3 cellular contexts compared by ENCODE assay signal in genomic region chr2:46764547-46764946, GRCh38.
A peak's percentile ranks its signal among the peaks of the same experiment; 100 is the strongest.
TF ChIP-seq lines count a peak whose summit lies in the region.

No MANE protein-coding gene starts in this region.

TF ChIP-seq in HepG2, 621 proteins besides CTCF, POLR2A, EP300 and RAD21:
- peak; percentile 62 for TF ChIP-seq RBM22 (optimal IDR thresholded peaks at IDR 0.05; ENCODE audit: low read length)
- TF ChIP-seq KLF11 (CRISPR knock-in tag; IDR thresholded peaks at IDR 0.05) = no peak

TF ChIP-seq in IMR-90, 13 proteins besides CTCF, POLR2A, EP300 and RAD21:
- TF ChIP-seq BHLHE40 (IDR thresholded peaks at IDR 0.05; ENCODE audit: low read depth, low read length) = no peak
- TF ChIP-seq FOS (IDR thresholded peaks at IDR 0.05; ENCODE audit: low read depth, low read length) = no peak
- TF ChIP-seq MAFK (IDR thresholded peaks at IDR 0.05; ENCODE audit: low read depth, low read length) = no peak
- TF ChIP-seq MXI1 (IDR thresholded peaks at IDR 0.05; ENCODE audit: borderline replicate concordance, low read depth, low read length) = no peak
- no peak for TF ChIP-seq USF2 (IDR thresholded peaks at IDR 0.05; ENCODE audit: low read depth, low read length)
- TF ChIP-seq MAZ (IDR thresholded peaks at IDR 0.05; ENCODE audit: borderline replicate concordance, low read depth, low read length) = no peak
- TF ChIP-seq RCOR1 (IDR thresholded peaks at IDR 0.05; ENCODE audit: insufficient replicate concordance, low read length) = no peak
- no peak for TF ChIP-seq SMC3 (IDR thresholded peaks at IDR 0.05; ENCODE audit: low read depth, low read length)
- TF ChIP-seq CEBPB (IDR thresholded peaks at IDR 0.05; ENCODE audit: low read depth, low read length) = no peak
- no peak for TF ChIP-seq CHD1 (IDR thresholded peaks at IDR 0.05; ENCODE audit: low read depth, low read length)
- TF ChIP-seq ELK1 (IDR thresholded peaks at IDR 0.05; ENCODE audit: borderline replicate concordance, low read depth, low read length) = no peak
- no peak for TF ChIP-seq NFE2L2 (IDR thresholded peaks at IDR 0.05; ENCODE audit: low read depth, low read length)
TF ChIP-seq in IMR-90: peak in this region for 0.

TF ChIP-seq in GM12878, 131 proteins besides CTCF, POLR2A, EP300 and RAD21:
- no peak for TF ChIP-seq CREM (IDR thresholded peaks at IDR 0.05; ENCODE audit: low read depth)
- TF ChIP-seq SMAD1 (IDR thresholded peaks at IDR 0.05; ENCODE audit: low read depth, partially characterized antibody) = no peak
- TF ChIP-seq, protein P1, sequence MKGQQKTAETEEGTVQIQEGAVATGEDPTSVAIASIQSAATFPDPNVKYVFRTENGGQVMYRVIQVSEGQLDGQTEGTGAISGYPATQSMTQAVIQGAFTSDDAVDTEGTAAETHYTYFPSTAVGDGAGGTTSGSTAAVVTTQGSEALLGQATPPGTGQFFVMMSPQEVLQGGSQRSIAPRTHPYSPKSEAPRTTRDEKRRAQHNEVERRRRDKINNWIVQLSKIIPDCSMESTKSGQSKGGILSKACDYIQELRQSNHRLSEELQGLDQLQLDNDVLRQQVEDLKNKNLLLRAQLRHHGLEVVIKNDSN (IDR thresholded peaks at IDR 0.05; ENCODE audit: borderline replicate concordance, extremely low read length, insufficient read depth, low read depth, low read length) = no peak
- TF ChIP-seq YY1 (IDR thresholded peaks at IDR 0.05; ENCODE audit: low read depth, low read length) = no peak
- TF ChIP-seq PAX5 (IDR thresholded peaks at IDR 0.05; ENCODE audit: borderline replicate concordance, low read depth, low read length) = no peak
- no peak for TF ChIP-seq SRF (IDR thresholded peaks at IDR 0.05; ENCODE audit: low read depth in 2 of 2, low read length in 2 of 2)
- TF ChIP-seq, protein P2, sequence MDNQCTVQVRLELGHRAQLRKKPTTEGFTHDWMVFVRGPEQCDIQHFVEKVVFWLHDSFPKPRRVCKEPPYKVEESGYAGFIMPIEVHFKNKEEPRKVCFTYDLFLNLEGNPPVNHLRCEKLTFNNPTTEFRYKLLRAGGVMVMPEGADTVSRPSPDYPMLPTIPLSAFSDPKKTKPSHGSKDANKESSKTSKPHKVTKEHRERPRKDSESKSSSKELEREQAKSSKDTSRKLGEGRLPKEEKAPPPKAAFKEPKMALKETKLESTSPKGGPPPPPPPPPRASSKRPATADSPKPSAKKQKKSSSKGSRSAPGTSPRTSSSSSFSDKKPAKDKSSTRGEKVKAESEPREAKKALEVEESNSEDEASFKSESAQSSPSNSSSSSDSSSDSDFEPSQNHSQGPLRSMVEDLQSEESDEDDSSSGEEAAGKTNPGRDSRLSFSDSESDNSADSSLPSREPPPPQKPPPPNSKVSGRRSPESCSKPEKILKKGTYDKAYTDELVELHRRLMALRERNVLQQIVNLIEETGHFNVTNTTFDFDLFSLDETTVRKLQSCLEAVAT (IDR thresholded peaks at IDR 0.05) = no peak
- TF ChIP-seq NR2F1 (conservative IDR thresholded peaks at IDR 0.05) = no peak
- TF ChIP-seq ZNF217 (IDR thresholded peaks at IDR 0.05) = no peak
- no peak for TF ChIP-seq CBX5 (IDR thresholded peaks at IDR 0.05; ENCODE audit: low read depth)
- TF ChIP-seq IRF3 (IDR thresholded peaks at IDR 0.05) = no peak
- TF ChIP-seq BCL11A (IDR thresholded peaks at IDR 0.05; ENCODE audit: low read depth, low read length) = no peak
- TF ChIP-seq CUX1 (IDR thresholded peaks at IDR 0.05; ENCODE audit: insufficient replicate concordance, low read depth, low read length) = no peak
- no peak for TF ChIP-seq ZNF274 (IDR thresholded peaks at IDR 0.05; ENCODE audit: insufficient read depth, insufficient read length)
- no peak for TF ChIP-seq ZNF24 (IDR thresholded peaks at IDR 0.05)
- no peak for TF ChIP-seq POLR2AphosphoS5 (IDR thresholded peaks at IDR 0.05; ENCODE audit: low read length)
